9 cellular contexts compared by ENCODE assay signal in genomic region chr4:168511780-168512467, GRCh38. TPM values are rescaled to one million over a fixed set of nuclear protein-coding genes. Genes with fewer than 3 reads are reported as not detected.
A peak's percentile ranks its signal among the peaks of the same experiment; 100 is the strongest.
DNase-seq lines count a peak whose midpoint lies in the region; ATAC-seq and TF ChIP-seq lines count a peak whose summit lies in the region.
"Had no signal": no experiment of that assay in that cellular context is flagged by ENCODE, and none has a peak within 500 bp of the region (broad histone marks: within the 10 kb centered on the region; RNA-seq: fewer than 3 reads in every experiment).

No MANE protein-coding gene starts in this region.

- CTCF ChIA-PET in OCI-LY7 (lab: Charles Lee; ENCODE audit: unreplicated experiment): no interaction called here

- BruUV-seq in OCI-LY7 (replicated peaks; lab: Mats Ljungman, UMichigan): no TSS peak

- H3K9me2 ChIP-seq in Loucy (replicated peaks; ENCODE audit: low read depth, low read length): no peaks in the 10 kb centered on the region
- H3K9me2 ChIP-seq in OCI-LY7 (ENCODE audit: insufficient read depth, low read length): no peaks in the 10 kb centered on the region

- H3K36me3 ChIP-seq in Loucy (ENCODE audit: insufficient read depth, low read length) (no peaks in the 10 kb centered on the region), OCI-LY7 (ENCODE audit: insufficient read depth, low read length) (no peaks in the 10 kb centered on the region)

- no peaks in the 10 kb centered on the region for H3K27me3 ChIP-seq in Loucy (ENCODE audit: insufficient read depth, low read length, poor library complexity, severe bottlenecking)

- H3K4me2 ChIP-seq in Loucy (ENCODE audit: low read depth, low read length, poor library complexity, severe bottlenecking): peak overlapping the region; percentile 76
- no peak overlapping the region for H3K4me2 ChIP-seq in OCI-LY7 (ENCODE audit: low read length)

- peak overlapping the region; percentile 62 for H2AFZ ChIP-seq in Loucy (ENCODE audit: low read length)
- no peak overlapping the region for H2AFZ ChIP-seq in OCI-LY7 (ENCODE audit: low read length)

- intact Hi-C loops in OCI-LY7 (cut with micrococcal nuclease; ENCODE audit: unreplicated experiment): no loop called here

- H4K20me1 ChIP-seq in Loucy (ENCODE audit: insufficient read depth, low read length, poor library complexity, severe bottlenecking): no peaks in the 10 kb centered on the region
- no peaks in the 10 kb centered on the region for H4K20me1 ChIP-seq in OCI-LY7 (ENCODE audit: insufficient read depth, low read length)

- peak; percentile 53 for TF ChIP-seq CTCF in Loucy (conservative IDR thresholded peaks at IDR 0.05; ENCODE audit: low read length)
- TF ChIP-seq CTCF in OCI-LY7 (conservative IDR thresholded peaks at IDR 0.05; ENCODE audit: low read length): no peak

- H3K27ac ChIP-seq in OCI-LY7 (ENCODE audit: low read depth, low read length, poor library complexity, severe bottlenecking): no peak overlapping the region

- H3K79me2 ChIP-seq in Loucy (ENCODE audit: insufficient read depth, low read length): no peaks in the 10 kb centered on the region
- no peaks in the 10 kb centered on the region for H3K79me2 ChIP-seq in OCI-LY7 (ENCODE audit: insufficient read depth, low read depth, low read length)

- no peaks in the 10 kb centered on the region for H3F3A ChIP-seq in Loucy (ENCODE audit: low read depth)

- H3K9ac ChIP-seq in Loucy (ENCODE audit: low read depth, low read length, poor library complexity, severe bottlenecking): peak overlapping the region; percentile 46

- peak overlapping the region; percentile 69 for H3K4me3 ChIP-seq in Loucy (ENCODE audit: low read length, poor library complexity, severe bottlenecking)
- H3K4me3 ChIP-seq in OCI-LY7 (ENCODE audit: low read depth, low read length, poor library complexity, severe bottlenecking): no peak overlapping the region

- H3K9me3 ChIP-seq in Loucy (ENCODE audit: insufficient read depth, low read depth, low read length) (no peaks in the 10 kb centered on the region), OCI-LY7 (ENCODE audit: low read length) (no peaks in the 10 kb centered on the region)

- no peak for ATAC-seq in HG03175 (IDR thresholded peaks at IDR 0.05; ENCODE audit: unreplicated experiment)

- H3K4me1 ChIP-seq in Loucy (ENCODE audit: insufficient read depth, low read length, poor library complexity, severe bottlenecking) (peaks cover 30% of the 10 kb centered on the region), OCI-LY7 (ENCODE audit: insufficient read depth, low read length, poor library complexity, severe bottlenecking) (no peaks in the 10 kb centered on the region)

- peak; percentile 18 to 39 for DNase-seq in activated CD8-positive, alpha-beta memory T cell treated with anti-CD3 and anti-CD28 coated beads for 1 hour (ENCODE audit: extremely low read depth in 1 of 2, low read depth in 1 of 2)
- DNase-seq in effector CD8-positive, alpha-beta T cell (lab: John Stamatoyannopoulos, UW): peak; percentile 25
- peak in 2 of 3 experiments; percentile 41 for DNase-seq in stimulated activated CD4-positive, alpha-beta T cell treated with anti-CD3 and anti-CD28 coated beads, TNF-alpha, amount 100 ng/mL, for 4 hours (ENCODE audit: low read depth in 3 of 3)
- no peak for DNase-seq in SIG-M5 treated with dmso at 0.1 percent for 504 hours (lab: John Stamatoyannopoulos, UW; ENCODE audit: unreplicated experiment)
- DNase-seq in OCI-LY7 (ENCODE audit: low spot score): no peak
- no peak for DNase-seq in nucleus accumbens (lab: John Stamatoyannopoulos, UW)
- DNase-seq: Kasumi-1 had no signal

- POLR2A ChIA-PET in OCI-LY7 (lab: Charles Lee): no interaction called here

RNA-seq across cellular contexts. Expression of gene PALLD, which starts 15.1 kb away (rescaled TPM):
- total RNA-seq in OCI-LY7 (2014; rRNA removed; shearing (Covaris generic)): 0.18 and 0.73 TPM in 2 replicates
- 2.5 and 2.8 TPM in 2 replicates for total RNA-seq in OCI-LY7 (2022)

RNA-seq across cellular contexts. Expression of gene DDX60L, which starts 31.6 kb away (rescaled TPM):
- 0.15 and 0.41 TPM in 2 replicates for total RNA-seq in OCI-LY7 (2014; rRNA removed; shearing (Covaris generic))
- 0.30 TPM in 1 of 2 replicates, not detected in the other for total RNA-seq in OCI-LY7 (2022)

Comparison
In these comparisons a context has a peak if more than half of its experiments do, and no peak if none do; other contexts are left out.
1. DNase-seq: peak in activated CD8-positive, alpha-beta memory T cell treated with anti-CD3 and anti-CD28 coated beads for 1 hour (2 of 2), effector CD8-positive, alpha-beta T cell (single experiment) and stimulated activated CD4-positive, alpha-beta T cell treated with anti-CD3 and anti-CD28 coated beads, TNF-alpha, amount 100 ng/mL, for 4 hours (2 of 3); none in SIG-M5 treated with dmso at 0.1 percent for 504 hours (single experiment), OCI-LY7 (single experiment) and nucleus accumbens (0 of 56).